In genomic region chr13:91017031-91017668, GRCh38 we compare ENCODE assay signal across 9 cellular contexts.
DNase-seq lines count a peak whose midpoint lies in the region; ATAC-seq and TF ChIP-seq lines count a peak whose summit lies in the region.
"Had no signal": no experiment of that assay in that cellular context is flagged by ENCODE, and none has a peak within 500 bp of the region (broad histone marks: within the 10 kb centered on the region; RNA-seq: fewer than 3 reads in every experiment).

No MANE protein-coding gene starts in this region.

- no peaks in the 10 kb centered on the region for H3F3A ChIP-seq in smooth muscle cell (ENCODE audit: low read depth)

- H4K20me1 ChIP-seq in smooth muscle cell (ENCODE audit: low read depth) = no peaks in the 10 kb centered on the region

- TF ChIP-seq CTCF in Calu3 (IDR thresholded peaks at IDR 0.05; ENCODE audit: unreplicated experiment) = no peak
- peak; percentile 81 for TF ChIP-seq CTCF in smooth muscle cell (IDR thresholded peaks at IDR 0.05; ENCODE audit: borderline replicate concordance, insufficient read depth, poor library complexity, severe bottlenecking)
- TF ChIP-seq CTCF in vagina (IDR thresholded peaks at IDR 0.05) = no peak

- peak overlapping the region; percentile 56 for H2AFZ ChIP-seq in smooth muscle cell (ENCODE audit: low read depth)

- H3K27me3 Mint-ChIP-seq in Calu3 (ENCODE audit: unreplicated experiment) = no peaks in the 10 kb centered on the region
- H3K27me3 Mint-ChIP-seq: activated naive CD4-positive, alpha-beta T cell treated with anti-CD3 and anti-CD28 coated beads, Interleukin-2, amount 50 U/mL, for 24 hours had no signal

- H3K79me2 ChIP-seq in smooth muscle cell (ENCODE audit: low read depth) = no peaks in the 10 kb centered on the region

- peak overlapping the region; percentile 53 for H3K4me2 ChIP-seq in smooth muscle cell

- no peaks in the 10 kb centered on the region for H3K4me1 ChIP-seq in smooth muscle cell (ENCODE audit: low read depth)
- H3K4me1 ChIP-seq in vagina = no peaks in the 10 kb centered on the region

- no peaks in the 10 kb centered on the region for H3K36me3 Mint-ChIP-seq in Calu3 (ENCODE audit: insufficient read depth, unreplicated experiment)
- H3K36me3 Mint-ChIP-seq: activated naive CD4-positive, alpha-beta T cell treated with anti-CD3 and anti-CD28 coated beads, Interleukin-2, amount 50 U/mL, for 24 hours had no signal

- H3K36me3 ChIP-seq in smooth muscle cell (ENCODE audit: low read depth) (no peaks in the 10 kb centered on the region), vagina (no peaks in the 10 kb centered on the region)

- CTCF ChIA-PET in Calu3 (lab: Charles Lee) = no interaction called here

- H3K27ac ChIP-seq in smooth muscle cell (ENCODE audit: low read depth) (no peak overlapping the region), vagina (no peak overlapping the region)

- intact Hi-C loops in Calu3 (cut with micrococcal nuclease; ENCODE audit: unreplicated experiment) = loop anchor here (5.0 kb wide), 1 partner anchor 130 kb away; no protein-coding TSS in a partner anchor
- intact Hi-C loops in vagina (cut with DNase I) = no loop called here

- ATAC-seq in GM18858 (IDR thresholded peaks at IDR 0.05; ENCODE audit: unreplicated experiment) (peak; percentile 98), HG02938 (IDR thresholded peaks at IDR 0.05; ENCODE audit: unreplicated experiment) (peak; percentile 96)

- H3K4me3 Mint-ChIP-seq in Calu3 (ENCODE audit: low read depth, unreplicated experiment) = no peak overlapping the region
- H3K4me3 Mint-ChIP-seq: activated naive CD4-positive, alpha-beta T cell treated with anti-CD3 and anti-CD28 coated beads, Interleukin-2, amount 50 U/mL, for 24 hours had no signal

- H3K9me3 Mint-ChIP-seq in Calu3 (ENCODE audit: low read depth, unreplicated experiment) = no peaks in the 10 kb centered on the region

- TF ChIP-seq POLR2A in vagina (IDR thresholded peaks at IDR 0.05) = no peak

- BruUV-seq in Calu3 (replicated peaks; lab: Mats Ljungman, UMichigan) = no TSS peak

- 52% methylated on average over 2 of the region's 2 CpGs for WGBS in smooth muscle cell (ENCODE audit: low lambda C conversion rate)

- no peak overlapping the region for H3K27ac Mint-ChIP-seq in Calu3 (ENCODE audit: unreplicated experiment)
- H3K27ac Mint-ChIP-seq: activated naive CD4-positive, alpha-beta T cell treated with anti-CD3 and anti-CD28 coated beads, Interleukin-2, amount 50 U/mL, for 24 hours had no signal

- no peak overlapping the region for H3K4me3 ChIP-seq in smooth muscle cell
- no peak overlapping the region for H3K4me3 ChIP-seq in vagina

- H3K9me3 ChIP-seq in smooth muscle cell (replicated peaks; ENCODE audit: low read depth) = no peaks in the 10 kb centered on the region
- H3K9me3 ChIP-seq in vagina = no peaks in the 10 kb centered on the region

- no peaks in the 10 kb centered on the region for H3K4me1 Mint-ChIP-seq in Calu3 (ENCODE audit: low read depth, unreplicated experiment)
- H3K4me1 Mint-ChIP-seq: activated naive CD4-positive, alpha-beta T cell treated with anti-CD3 and anti-CD28 coated beads, Interleukin-2, amount 50 U/mL, for 24 hours had no signal

- H3K27me3 ChIP-seq in smooth muscle cell (ENCODE audit: low read depth) (no peaks in the 10 kb centered on the region), vagina (no peaks in the 10 kb centered on the region)

- DNase-seq in Calu3 (peak; percentile 48), NCI-H128 (lab: John Stamatoyannopoulos, UW; ENCODE audit: unreplicated experiment) (peak; percentile 9), UCSD-AML1 (lab: John Stamatoyannopoulos, UW; ENCODE audit: unreplicated experiment) (peak; percentile 27), globus pallidus (ENCODE audit: low spot score) (peak; percentile 23), smooth muscle cell (lab: John Stamatoyannopoulos, UW; ENCODE audit: unreplicated experiment) (no peak), vagina (ENCODE audit: extremely low spot score in 2 of 2) (no peak)

- no peak overlapping the region for H3K9ac ChIP-seq in smooth muscle cell (ENCODE audit: low read depth)

Comparison
In these comparisons a context has a peak if more than half of its experiments do, and no peak if none do; other contexts are left out.
1. DNase-seq: peak in Calu3 (single experiment), NCI-H128 (single experiment), UCSD-AML1 (single experiment) and globus pallidus (single experiment); none in smooth muscle cell (single experiment) and vagina (0 of 2).